In the genomic region with DNA sequence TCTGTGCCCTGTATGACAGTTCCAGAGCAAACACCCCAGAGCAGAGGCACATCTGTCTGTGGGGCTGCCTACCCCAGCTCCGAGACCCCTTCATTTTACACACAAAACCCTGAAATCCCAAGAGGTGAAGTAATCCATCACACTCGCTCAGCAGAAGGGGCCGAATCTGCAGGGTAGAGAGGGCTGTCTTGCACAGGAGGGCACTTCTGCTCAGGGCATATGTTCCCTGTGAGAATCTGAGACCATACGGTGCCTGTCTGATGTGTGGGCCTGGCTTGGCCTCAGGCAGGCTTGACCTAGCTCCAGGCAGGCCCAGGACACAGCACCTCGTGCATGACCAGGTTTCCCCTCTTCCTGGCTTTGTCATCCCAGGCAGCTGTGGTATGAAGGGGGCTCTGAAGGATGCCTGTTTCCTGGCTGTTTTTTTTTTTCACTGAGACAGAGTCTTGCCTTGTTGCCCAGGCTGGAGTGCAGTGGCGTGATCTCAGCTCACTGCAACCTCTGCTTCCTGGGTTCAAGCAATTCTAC, we compare ENCODE assay signal across 1 cellular context.
TF ChIP-seq lines count a peak whose summit lies in the region.

No MANE protein-coding gene starts in this region.

TF ChIP-seq in WTC11, 78 proteins besides CTCF, POLR2A, EP300 and RAD21 (continued from another document):
- TF ChIP-seq ESRRA (CRISPR knock-in tag; IDR thresholded peaks at IDR 0.05; ENCODE audit: borderline replicate concordance) (no peak), SMAD3 (CRISPR knock-in tag; IDR thresholded peaks at IDR 0.05; ENCODE audit: borderline replicate concordance) (no peak), ZNF671 (CRISPR knock-in tag; IDR thresholded peaks at IDR 0.05) (no peak), PREB (CRISPR knock-in tag; IDR thresholded peaks at IDR 0.05; ENCODE audit: borderline replicate concordance) (no peak), GTF2I (CRISPR knock-in tag; conservative IDR thresholded peaks at IDR 0.05) (no peak), NFE2L1 (CRISPR knock-in tag; IDR thresholded peaks at IDR 0.05) (no peak), MAX (CRISPR knock-in tag; IDR thresholded peaks at IDR 0.05) (no peak), PRRX2 (CRISPR knock-in tag; IDR thresholded peaks at IDR 0.05) (no peak), ZNF317 (CRISPR knock-in tag; IDR thresholded peaks at IDR 0.05; ENCODE audit: borderline replicate concordance, low read depth) (no peak), RORB (CRISPR knock-in tag; IDR thresholded peaks at IDR 0.05) (no peak), ZNF396 (CRISPR knock-in tag; IDR thresholded peaks at IDR 0.05; ENCODE audit: borderline replicate concordance) (no peak), EMX1 (CRISPR knock-in tag; IDR thresholded peaks at IDR 0.05) (no peak), FOXK1 (CRISPR knock-in tag; IDR thresholded peaks at IDR 0.05) (no peak), RELA (CRISPR knock-in tag; IDR thresholded peaks at IDR 0.05; ENCODE audit: borderline replicate concordance) (no peak)
- TF ChIP-seq, protein P1, sequence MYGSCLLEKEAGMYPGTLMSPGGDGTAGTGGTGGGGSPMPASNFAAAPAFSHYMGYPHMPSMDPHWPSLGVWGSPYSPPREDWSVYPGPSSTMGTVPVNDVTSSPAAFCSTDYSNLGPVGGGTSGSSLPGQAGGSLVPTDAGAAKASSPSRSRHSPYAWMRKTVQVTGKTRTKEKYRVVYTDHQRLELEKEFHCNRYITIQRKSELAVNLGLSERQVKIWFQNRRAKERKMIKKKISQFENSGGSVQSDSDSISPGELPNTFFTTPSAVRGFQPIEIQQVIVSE (CRISPR knock-in tag; IDR thresholded peaks at IDR 0.05; ENCODE audit: borderline replicate concordance), result no peak
